In the genomic region with DNA sequence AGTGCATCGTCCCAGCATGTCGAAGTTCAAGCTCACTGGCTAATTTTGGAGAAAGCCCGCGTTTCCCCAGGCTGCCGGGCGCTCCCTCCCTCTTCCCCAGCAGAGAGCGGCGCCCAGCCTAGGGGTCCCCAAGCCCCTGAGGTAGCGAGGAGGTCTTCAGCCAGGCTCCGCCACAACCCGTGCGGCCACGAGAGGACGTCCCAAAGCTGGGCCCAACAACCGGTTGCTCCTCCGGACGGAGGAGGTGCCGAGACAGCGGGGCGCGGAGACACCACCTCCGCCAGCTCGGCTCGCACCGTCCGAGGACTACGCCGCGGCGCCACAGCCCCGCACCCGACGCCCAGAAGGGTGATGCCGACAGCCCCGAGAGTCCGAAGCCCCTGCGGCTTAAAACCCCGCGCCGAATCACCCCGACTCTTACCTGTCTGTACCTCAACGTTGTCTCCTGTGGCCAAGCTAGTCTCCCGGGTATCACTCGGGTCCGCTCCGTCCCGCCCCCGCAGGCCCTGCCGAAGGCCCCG, we compare ENCODE assay signal across 1 cellular context.
TF ChIP-seq lines count a peak whose summit lies in the region.

A gene with protein sequence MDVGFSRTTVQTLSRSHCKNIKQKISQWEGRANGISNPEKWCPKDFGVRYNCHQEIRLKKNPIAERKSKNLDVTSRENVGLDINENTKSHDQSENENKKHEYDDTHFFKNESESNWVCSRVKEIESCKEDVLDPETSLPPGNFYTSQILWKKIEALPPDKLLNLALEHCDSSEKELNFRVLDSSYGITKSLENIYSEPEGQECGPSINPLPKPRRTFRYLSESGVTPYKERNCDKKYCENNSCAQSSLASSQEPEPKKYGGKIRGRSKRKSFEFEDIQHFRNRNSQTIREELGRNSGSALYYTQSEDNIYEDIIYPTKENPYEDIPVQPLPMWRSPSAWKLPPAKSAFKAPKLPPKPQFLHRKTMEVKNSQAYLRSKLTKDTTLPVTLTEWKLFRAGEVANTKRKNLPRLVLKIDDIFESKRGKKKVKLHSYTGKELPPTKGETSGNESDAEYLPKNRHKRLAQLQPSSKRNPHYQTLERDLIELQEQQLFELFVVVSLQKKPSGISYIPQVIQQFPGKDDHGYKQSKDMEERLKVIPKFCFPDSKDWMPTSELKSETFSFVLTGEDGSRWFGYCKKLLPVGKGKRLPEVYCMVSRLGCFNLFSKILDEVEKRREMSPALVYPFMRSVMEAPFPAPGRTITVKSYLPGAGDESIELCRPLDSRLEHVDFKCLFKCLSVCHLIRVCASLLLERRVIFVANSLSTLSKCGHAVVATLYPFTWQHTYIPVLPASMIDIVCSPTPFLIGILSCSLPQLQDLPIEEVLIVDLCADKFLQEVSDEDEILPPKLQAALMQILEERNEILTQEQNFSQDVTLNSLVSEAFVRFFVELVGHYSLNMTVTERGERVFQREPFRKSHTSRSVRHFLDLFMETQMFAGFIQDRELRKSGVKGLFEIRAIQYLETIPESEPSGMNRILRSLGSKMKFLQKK (minus strand): TSS at position 488 of the 521 bp plus-strand sequence. CDS start 44,065 bp downstream, outside the sequence.

TF ChIP-seq in HepG2, 621 proteins besides CTCF, POLR2A, EP300 and RAD21 (continued from another document and continues in another):
- TF ChIP-seq KIAA2018 (CRISPR knock-in tag; IDR thresholded peaks at IDR 0.05; ENCODE audit: borderline replicate concordance) (0 out of 2 replicates have a peak, but pooled peaks have one; percentile 31), HIVEP1 (CRISPR knock-in tag; IDR thresholded peaks at IDR 0.05) (no peak), KMT2B (CRISPR knock-in tag; IDR thresholded peaks at IDR 0.05) (no peak), HINFP (CRISPR knock-in tag; IDR thresholded peaks at IDR 0.05; ENCODE audit: low read depth) (peak; percentile 78; the same call in 1 of the 2 replicates), PHF8 (CRISPR knock-in tag; IDR thresholded peaks at IDR 0.05) (peak; percentile 5; the same call in 1 of the 2 replicates), IRX3 (CRISPR knock-in tag; IDR thresholded peaks at IDR 0.05; ENCODE audit: borderline replicate concordance, low read depth) (no peak), ATF6 (CRISPR knock-in tag; conservative IDR thresholded peaks at IDR 0.05) (no peak), SRF (IDR thresholded peaks at IDR 0.05; ENCODE audit: low read depth, low read length) (no peak), TBX2 (CRISPR knock-in tag; IDR thresholded peaks at IDR 0.05; ENCODE audit: borderline replicate concordance) (peak; percentile 26; the same call in 1 of the 2 replicates), EHMT2 (IDR thresholded peaks at IDR 0.05; ENCODE audit: borderline replicate concordance, low read depth, low read length) (no peak), ZNF570 (CRISPR knock-in tag; IDR thresholded peaks at IDR 0.05; ENCODE audit: borderline replicate concordance) (no peak), AGO2 (optimal IDR thresholded peaks at IDR 0.05; ENCODE audit: low read depth, low read length) (no peak), ZNF292 (CRISPR knock-in tag; IDR thresholded peaks at IDR 0.05; ENCODE audit: borderline replicate concordance, low read depth) (0 out of 2 replicates have a peak, but pooled peaks have one; percentile 5), XBP1 (CRISPR knock-in tag; IDR thresholded peaks at IDR 0.05) (no peak), ZNF605 (CRISPR knock-in tag; IDR thresholded peaks at IDR 0.05) (no peak), ZNF562 (CRISPR knock-in tag; IDR thresholded peaks at IDR 0.05; ENCODE audit: borderline replicate concordance) (no peak), ZNF44 (CRISPR knock-in tag; IDR thresholded peaks at IDR 0.05) (no peak), ZZZ3 (CRISPR knock-in tag; IDR thresholded peaks at IDR 0.05; ENCODE audit: borderline replicate concordance) (0 out of 2 replicates have a peak, but pooled peaks have one; percentile 51), HDAC1 (CRISPR knock-in tag; IDR thresholded peaks at IDR 0.05) (peak; percentile 39; the same call in 1 of the 2 replicates), ZNF788 (CRISPR knock-in tag; IDR thresholded peaks at IDR 0.05; ENCODE audit: borderline replicate concordance) (no peak), YEATS4 (CRISPR knock-in tag; IDR thresholded peaks at IDR 0.05; ENCODE audit: borderline replicate concordance) (0 out of 2 replicates have a peak, but pooled peaks have one; percentile 7)
- TF ChIP-seq, protein P1, sequence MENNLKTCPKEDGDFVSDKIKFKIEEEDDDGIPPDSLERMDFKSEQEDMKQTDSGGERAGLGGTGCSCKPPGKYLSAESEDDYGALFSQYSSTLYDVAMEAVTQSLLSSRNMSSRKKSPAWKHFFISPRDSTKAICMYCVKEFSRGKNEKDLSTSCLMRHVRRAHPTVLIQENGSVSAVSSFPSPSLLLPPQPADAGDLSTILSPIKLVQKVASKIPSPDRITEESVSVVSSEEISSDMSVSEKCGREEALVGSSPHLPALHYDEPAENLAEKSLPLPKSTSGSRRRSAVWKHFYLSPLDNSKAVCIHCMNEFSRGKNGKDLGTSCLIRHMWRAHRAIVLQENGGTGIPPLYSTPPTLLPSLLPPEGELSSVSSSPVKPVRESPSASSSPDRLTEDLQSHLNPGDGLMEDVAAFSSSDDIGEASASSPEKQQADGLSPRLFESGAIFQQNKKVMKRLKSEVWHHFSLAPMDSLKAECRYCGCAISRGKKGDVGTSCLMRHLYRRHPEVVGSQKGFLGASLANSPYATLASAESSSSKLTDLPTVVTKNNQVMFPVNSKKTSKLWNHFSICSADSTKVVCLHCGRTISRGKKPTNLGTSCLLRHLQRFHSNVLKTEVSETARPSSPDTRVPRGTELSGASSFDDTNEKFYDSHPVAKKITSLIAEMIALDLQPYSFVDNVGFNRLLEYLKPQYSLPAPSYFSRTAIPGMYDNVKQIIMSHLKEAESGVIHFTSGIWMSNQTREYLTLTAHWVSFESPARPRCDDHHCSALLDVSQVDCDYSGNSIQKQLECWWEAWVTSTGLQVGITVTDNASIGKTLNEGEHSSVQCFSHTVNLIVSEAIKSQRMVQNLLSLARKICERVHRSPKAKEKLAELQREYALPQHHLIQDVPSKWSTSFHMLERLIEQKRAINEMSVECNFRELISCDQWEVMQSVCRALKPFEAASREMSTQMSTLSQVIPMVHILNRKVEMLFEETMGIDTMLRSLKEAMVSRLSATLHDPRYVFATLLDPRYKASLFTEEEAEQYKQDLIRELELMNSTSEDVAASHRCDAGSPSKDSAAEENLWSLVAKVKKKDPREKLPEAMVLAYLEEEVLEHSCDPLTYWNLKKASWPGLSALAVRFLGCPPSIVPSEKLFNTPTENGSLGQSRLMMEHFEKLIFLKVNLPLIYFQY (CRISPR knock-in tag; IDR thresholded peaks at IDR 0.05; ENCODE audit: borderline replicate concordance): no peak
- TF ChIP-seq, protein P2, sequence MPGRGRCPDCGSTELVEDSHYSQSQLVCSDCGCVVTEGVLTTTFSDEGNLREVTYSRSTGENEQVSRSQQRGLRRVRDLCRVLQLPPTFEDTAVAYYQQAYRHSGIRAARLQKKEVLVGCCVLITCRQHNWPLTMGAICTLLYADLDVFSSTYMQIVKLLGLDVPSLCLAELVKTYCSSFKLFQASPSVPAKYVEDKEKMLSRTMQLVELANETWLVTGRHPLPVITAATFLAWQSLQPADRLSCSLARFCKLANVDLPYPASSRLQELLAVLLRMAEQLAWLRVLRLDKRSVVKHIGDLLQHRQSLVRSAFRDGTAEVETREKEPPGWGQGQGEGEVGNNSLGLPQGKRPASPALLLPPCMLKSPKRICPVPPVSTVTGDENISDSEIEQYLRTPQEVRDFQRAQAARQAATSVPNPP (CRISPR knock-in tag; IDR thresholded peaks at IDR 0.05): no peak
- TF ChIP-seq, protein P3, sequence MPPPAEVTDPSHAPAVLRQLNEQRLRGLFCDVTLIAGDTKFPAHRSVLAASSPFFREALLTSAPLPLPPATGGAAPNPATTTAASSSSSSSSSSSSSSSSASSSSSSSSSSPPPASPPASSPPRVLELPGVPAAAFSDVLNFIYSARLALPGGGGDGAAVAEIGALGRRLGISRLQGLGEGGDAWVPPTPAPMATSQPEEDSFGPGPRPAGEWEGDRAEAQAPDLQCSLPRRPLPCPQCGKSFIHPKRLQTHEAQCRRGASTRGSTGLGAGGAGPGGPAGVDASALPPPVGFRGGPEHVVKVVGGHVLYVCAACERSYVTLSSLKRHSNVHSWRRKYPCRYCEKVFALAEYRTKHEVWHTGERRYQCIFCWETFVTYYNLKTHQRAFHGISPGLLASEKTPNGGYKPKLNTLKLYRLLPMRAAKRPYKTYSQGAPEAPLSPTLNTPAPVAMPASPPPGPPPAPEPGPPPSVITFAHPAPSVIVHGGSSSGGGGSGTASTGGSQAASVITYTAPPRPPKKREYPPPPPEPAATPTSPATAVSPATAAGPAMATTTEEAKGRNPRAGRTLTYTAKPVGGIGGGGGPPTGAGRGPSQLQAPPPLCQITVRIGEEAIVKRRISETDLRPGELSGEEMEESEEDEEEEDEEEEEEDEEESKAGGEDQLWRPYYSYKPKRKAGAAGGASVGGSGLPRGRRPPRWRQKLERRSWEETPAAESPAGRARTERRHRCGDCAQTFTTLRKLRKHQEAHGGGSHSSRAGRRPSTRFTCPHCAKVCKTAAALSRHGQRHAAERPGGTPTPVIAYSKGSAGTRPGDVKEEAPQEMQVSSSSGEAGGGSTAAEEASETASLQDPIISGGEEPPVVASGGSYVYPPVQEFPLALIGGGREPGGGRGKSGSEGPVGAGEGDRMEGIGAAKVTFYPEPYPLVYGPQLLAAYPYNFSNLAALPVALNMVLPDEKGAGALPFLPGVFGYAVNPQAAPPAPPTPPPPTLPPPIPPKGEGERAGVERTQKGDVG (CRISPR knock-in tag; IDR thresholded peaks at IDR 0.05; ENCODE audit: borderline replicate concordance): no peak
